26 cellular contexts compared by ENCODE assay signal in genomic region chr11:46755962-46756361, GRCh38. TPM values are rescaled to one million over a fixed set of nuclear protein-coding genes. Genes with fewer than 3 reads are reported as not detected.
DNase-seq lines count a peak whose midpoint lies in the region; ATAC-seq and TF ChIP-seq lines count a peak whose summit lies in the region.
"Had no signal": no experiment of that assay in that cellular context is flagged by ENCODE, and none has a peak within 500 bp of the region (broad histone marks: within the 10 kb centered on the region; RNA-seq: fewer than 3 reads in every experiment).

No MANE protein-coding gene starts in this region.

- no peak overlapping the region for H3K4me3 Mint-ChIP-seq in T-helper 2 cell treated with Interferon-gamma antibody and Interleukin-4, amounts not matched to agents 5 μg/mL and 100 μg/mL, for 36 hours
- no peak overlapping the region for H3K4me3 Mint-ChIP-seq in HFFc6
- H3K4me3 Mint-ChIP-seq in activated T-helper 2 cell treated with anti-CD3 and anti-CD28 coated beads, Interferon-gamma antibody, Interleukin-2, Interleukin-4, amounts not matched to agents 10 μg/mL and 5 μg/mL and 100 μg/mL, durations not matched to agents 14 hours and 24 hours and 36 hours (ENCODE audit: low read depth), result no peak overlapping the region
- H3K4me3 Mint-ChIP-seq: activated naive CD8-positive, alpha-beta T cell; effector memory CD8-positive, alpha-beta T cell; naive B cell had no signal

- no peaks in the 10 kb centered on the region for H3K9me3 Mint-ChIP-seq in T-helper 2 cell treated with Interferon-gamma antibody and Interleukin-4, amounts not matched to agents 5 μg/mL and 100 μg/mL, for 36 hours
- no peaks in the 10 kb centered on the region for H3K9me3 Mint-ChIP-seq in HFFc6
- no peaks in the 10 kb centered on the region for H3K9me3 Mint-ChIP-seq in activated T-helper 2 cell treated with anti-CD3 and anti-CD28 coated beads, Interferon-gamma antibody, Interleukin-2, Interleukin-4, amounts not matched to agents 10 μg/mL and 5 μg/mL and 100 μg/mL, durations not matched to agents 14 hours and 24 hours and 36 hours
- H3K9me3 Mint-ChIP-seq: effector memory CD8-positive, alpha-beta T cell; naive B cell had no signal

- H3K27me3 Mint-ChIP-seq in T-helper 2 cell treated with Interferon-gamma antibody and Interleukin-4, amounts not matched to agents 5 μg/mL and 100 μg/mL, for 36 hours (ENCODE audit: low read depth), result no peaks in the 10 kb centered on the region
- peaks cover 2% of the 10 kb centered on the region; the same call in 1 of the 2 replicates for H3K27me3 Mint-ChIP-seq in HFFc6 (ENCODE audit: insufficient read depth)
- H3K27me3 Mint-ChIP-seq in activated T-helper 2 cell treated with anti-CD3 and anti-CD28 coated beads, Interferon-gamma antibody, Interleukin-2, Interleukin-4, amounts not matched to agents 10 μg/mL and 5 μg/mL and 100 μg/mL, durations not matched to agents 14 hours and 24 hours and 36 hours (ENCODE audit: low read depth), result no peaks in the 10 kb centered on the region
- H3K27me3 Mint-ChIP-seq: activated naive CD8-positive, alpha-beta T cell; effector memory CD8-positive, alpha-beta T cell; naive B cell had no signal

- ATAC-seq in left lobe of liver (peak; percentile 19), GM21723 (IDR thresholded peaks at IDR 0.05; ENCODE audit: unreplicated experiment) (no peak)
- ATAC-seq: effector memory CD8-positive, alpha-beta T cell; esophagus mucosa had no signal

- intact Hi-C loops in activated T-helper 2 cell treated with anti-CD3 and anti-CD28 coated beads, Interferon-gamma antibody, Interleukin-2, Interleukin-4, amounts not matched to agents 10 μg/mL and 5 μg/mL and 100 μg/mL, durations not matched to agents 14 hours and 24 hours and 36 hours (cut with micrococcal nuclease), result no loop called here

- DNase-seq in T-helper 2 cell treated with Interferon-gamma antibody and Interleukin-4, amounts not matched to agents 5 μg/mL and 100 μg/mL, for 36 hours (ENCODE audit: low spot score), result no peak
- DNase-seq in T-helper 2 cell (no peak), HFFc6 (no peak), left lobe of liver (ENCODE audit: low spot score) (no peak), T-helper 9 cell (no peak), HUDEP-2 (lab: John Stamatoyannopoulos, UW; ENCODE audit: unreplicated experiment in 76 of 76) (no peak)
- no peak for DNase-seq in activated T-helper 2 cell treated with anti-CD3 and anti-CD28 coated beads, Interferon-gamma antibody, Interleukin-2, Interleukin-4, amounts not matched to agents 10 μg/mL and 5 μg/mL and 100 μg/mL, durations not matched to agents 14 hours and 24 hours and 36 hours (ENCODE audit: low spot score)
- DNase-seq: activated CD8-positive, alpha-beta memory T cell treated with anti-CD3 and anti-CD28 coated beads for 24 hours; aorta; effector memory CD8-positive, alpha-beta T cell; foreskin melanocyte; mesendoderm; naive B cell; NCI-H1694; nucleus accumbens; Right ventricle myocardium superior; stimulated activated naive CD4-positive, alpha-beta T cell had no signal

- TF ChIP-seq CTCF in HFFc6 (IDR thresholded peaks at IDR 0.05), result no peak

- H3K27ac Mint-ChIP-seq in T-helper 2 cell treated with Interferon-gamma antibody and Interleukin-4, amounts not matched to agents 5 μg/mL and 100 μg/mL, for 36 hours, result peak overlapping the region; percentile 37
- peak overlapping the region; percentile 13; the same call in 1 of the 2 replicates for H3K27ac Mint-ChIP-seq in HFFc6
- H3K27ac Mint-ChIP-seq in activated T-helper 2 cell treated with anti-CD3 and anti-CD28 coated beads, Interferon-gamma antibody, Interleukin-2, Interleukin-4, amounts not matched to agents 10 μg/mL and 5 μg/mL and 100 μg/mL, durations not matched to agents 14 hours and 24 hours and 36 hours, result peak overlapping the region; percentile 36
- H3K27ac Mint-ChIP-seq: activated naive CD8-positive, alpha-beta T cell; effector memory CD8-positive, alpha-beta T cell had no signal

- H3K4me1 Mint-ChIP-seq in T-helper 2 cell treated with Interferon-gamma antibody and Interleukin-4, amounts not matched to agents 5 μg/mL and 100 μg/mL, for 36 hours (ENCODE audit: low read depth), result peaks cover 2% of the 10 kb centered on the region
- peaks cover 10% of the 10 kb centered on the region for H3K4me1 Mint-ChIP-seq in HFFc6 (ENCODE audit: low read depth)
- no peaks in the 10 kb centered on the region for H3K4me1 Mint-ChIP-seq in activated T-helper 2 cell treated with anti-CD3 and anti-CD28 coated beads, Interferon-gamma antibody, Interleukin-2, Interleukin-4, amounts not matched to agents 10 μg/mL and 5 μg/mL and 100 μg/mL, durations not matched to agents 14 hours and 24 hours and 36 hours (ENCODE audit: low read depth)
- H3K4me1 Mint-ChIP-seq: naive B cell had no signal

- H3K36me3 Mint-ChIP-seq in T-helper 2 cell treated with Interferon-gamma antibody and Interleukin-4, amounts not matched to agents 5 μg/mL and 100 μg/mL, for 36 hours (ENCODE audit: low read depth), result peaks cover 62% of the 10 kb centered on the region
- H3K36me3 Mint-ChIP-seq in HFFc6 (ENCODE audit: low read depth), result peaks cover 52% of the 10 kb centered on the region
- H3K36me3 Mint-ChIP-seq in activated T-helper 2 cell treated with anti-CD3 and anti-CD28 coated beads, Interferon-gamma antibody, Interleukin-2, Interleukin-4, amounts not matched to agents 10 μg/mL and 5 μg/mL and 100 μg/mL, durations not matched to agents 14 hours and 24 hours and 36 hours (ENCODE audit: low read depth), result peaks cover 72% of the 10 kb centered on the region

RNA-seq across cellular contexts. Expression of gene F2, which starts 36.9 kb away (rescaled TPM):
- not detected for total RNA-seq in HFFc6 (2021; fragmentation: NEBNext Ultra II Directional; extraction: Animal tissue kit (Norgen Biotek cat#: 25700))
- total RNA-seq in activated T-helper 2 cell treated with anti-CD3 and anti-CD28 coated beads, Interferon-gamma antibody, Interleukin-2, Interleukin-4, amounts not matched to agents 10 μg/mL and 5 μg/mL and 100 μg/mL, durations not matched to agents 14 hours and 24 hours and 36 hours, result 0.11 TPM in 1 of 2 replicates, not detected in the other
- total RNA-seq in left lobe of liver, result 1,408 TPM
- total RNA-seq: A172, cardiac muscle cell, esophagus mucosa, GM23248, NCI-H460, PC-9, pulmonary artery endothelial cell had no signal

RNA-seq across cellular contexts. Expression of gene ZNF408, which starts 55.1 kb away (rescaled TPM):
- total RNA-seq in HFFc6 (2021; fragmentation: NEBNext Ultra II Directional; extraction: Animal tissue kit (Norgen Biotek cat#: 25700)), result 10 to 100 TPM in 1 of 6 experiments, 1 to 10 TPM in 5; 7.6 to 12.3 (median 9.0) TPM
- 10.2 and 12.2 TPM in 2 replicates for total RNA-seq in activated T-helper 2 cell treated with anti-CD3 and anti-CD28 coated beads, Interferon-gamma antibody, Interleukin-2, Interleukin-4, amounts not matched to agents 10 μg/mL and 5 μg/mL and 100 μg/mL, durations not matched to agents 14 hours and 24 hours and 36 hours
- total RNA-seq in left lobe of liver, result 9.4 TPM

RNA-seq across cellular contexts. Expression of gene ARHGAP1, which starts 55.5 kb away (rescaled TPM):
- total RNA-seq in HFFc6 (2021; fragmentation: NEBNext Ultra II Directional; extraction: Animal tissue kit (Norgen Biotek cat#: 25700)), result 100 to 1,000 TPM; 107 to 134 (median 110) TPM
- total RNA-seq in activated T-helper 2 cell treated with anti-CD3 and anti-CD28 coated beads, Interferon-gamma antibody, Interleukin-2, Interleukin-4, amounts not matched to agents 10 μg/mL and 5 μg/mL and 100 μg/mL, durations not matched to agents 14 hours and 24 hours and 36 hours, result 58.8 and 66.8 TPM in 2 replicates
- total RNA-seq in left lobe of liver, result 29.3 TPM

Comparison
In these comparisons a context has a peak if more than half of its experiments do, and no peak if none do; other contexts are left out.
1. RNA of gene F2, which starts 36.9 kb away (total RNA-seq): 1,408 TPM in left lobe of liver (single experiment); 0.11 TPM in activated T-helper 2 cell treated with anti-CD3 and anti-CD28 coated beads, Interferon-gamma antibody, Interleukin-2, Interleukin-4, amounts not matched to agents 10 μg/mL and 5 μg/mL and 100 μg/mL, durations not matched to agents 14 hours and 24 hours and 36 hours and not detected in HFFc6; every median in the first group is over 1,000 times any median in the second.
2. Peak in every context shown above with its lines, with median percentiles within 50 percentile points of each other: H3K27ac Mint-ChIP-seq.